1 cellular context compared by ENCODE assay signal in genomic region chr19:34926685-34927375, GRCh38.
A peak's percentile ranks its signal among the peaks of the same experiment; 100 is the strongest.
TF ChIP-seq lines count a peak whose summit lies in the region.

Gene ZNF30, plus strand, starts transcription at chr19:34926903. Its CDS starts 3,045 bp downstream, at chr19:34929948.

TF ChIP-seq in K562, 482 proteins besides CTCF, POLR2A, EP300 and RAD21 (continued from another document and continues in another):
- TF ChIP-seq MBD1 (CRISPR knock-in tag; IDR thresholded peaks at IDR 0.05) = no peak
- peak in 1 of 2 experiments; percentile 91 for TF ChIP-seq AFF1 (IDR thresholded peaks at IDR 0.05; ENCODE audit: low read depth in 1 of 2, partially characterized antibody in 2 of 2)
- no peak for TF ChIP-seq BRCA1 (IDR thresholded peaks at IDR 0.05)
- no peak for TF ChIP-seq BRCA1 (CRISPR knock-in tag; IDR thresholded peaks at IDR 0.05)
- no peak for TF ChIP-seq STAG1 (CRISPR knock-in tag; IDR thresholded peaks at IDR 0.05; ENCODE audit: borderline replicate concordance)
- TF ChIP-seq RB1 (IDR thresholded peaks at IDR 0.05; ENCODE audit: low read depth) = peak; percentile 43; the same call in 1 of the 2 replicates
- peak; percentile 90 for TF ChIP-seq RBBP5 (IDR thresholded peaks at IDR 0.05; ENCODE audit: borderline replicate concordance, insufficient read depth, low read length, poor library complexity, severe bottlenecking)
- TF ChIP-seq EGR1 (conservative IDR thresholded peaks at IDR 0.05) = peak; percentile 58; the same call in 1 of the 2 replicates
- TF ChIP-seq RBM34 (IDR thresholded peaks at IDR 0.05; ENCODE audit: borderline replicate concordance, insufficient read depth, low read length) = no peak
- TF ChIP-seq ZNF121 (CRISPR knock-in tag; conservative IDR thresholded peaks at IDR 0.05) = no peak
- TF ChIP-seq MEF2D (tag; conservative IDR thresholded peaks at IDR 0.05; ENCODE audit: low read depth) = no peak
- TF ChIP-seq MAZ (CRISPR knock-in tag; conservative IDR thresholded peaks at IDR 0.05 in 1 of 2, IDR thresholded peaks at IDR 0.05 in 1 of 2) = peak; percentile 38; a peak in 1 of 4 replicates
- peak; percentile 21; the same call in 1 of the 2 replicates for TF ChIP-seq RUNX1 (IDR thresholded peaks at IDR 0.05; ENCODE audit: low read depth)
- TF ChIP-seq HNRNPLL (IDR thresholded peaks at IDR 0.05; ENCODE audit: low read depth, low read length, poor library complexity, severe bottlenecking) = peak; percentile 30
- no peak for TF ChIP-seq ATF1 (CRISPR knock-in tag; IDR thresholded peaks at IDR 0.05)
- TF ChIP-seq ATF1 (tag; IDR thresholded peaks at IDR 0.05) = peak; percentile 35; the same call in 1 of the 2 replicates
- TF ChIP-seq ZNF280A (IDR thresholded peaks at IDR 0.05; ENCODE audit: low read depth, partially characterized antibody) = no peak
- no peak for TF ChIP-seq ZNF589 (CRISPR knock-in tag; IDR thresholded peaks at IDR 0.05; ENCODE audit: low read depth)
- TF ChIP-seq LARP7 (IDR thresholded peaks at IDR 0.05) = no peak
- TF ChIP-seq PHF20 (IDR thresholded peaks at IDR 0.05; ENCODE audit: partially characterized antibody) = no peak
- peak; percentile 57 for TF ChIP-seq TFAP4 (CRISPR knock-in tag; IDR thresholded peaks at IDR 0.05; ENCODE audit: borderline replicate concordance)
- no peak for TF ChIP-seq THAP7 (CRISPR knock-in tag; IDR thresholded peaks at IDR 0.05)
- TF ChIP-seq ZNF57 (CRISPR knock-in tag; IDR thresholded peaks at IDR 0.05) = no peak
- no peak for TF ChIP-seq PKNOX1 (IDR thresholded peaks at IDR 0.05)
- TF ChIP-seq ARID1B (IDR thresholded peaks at IDR 0.05) = no peak
- no peak for TF ChIP-seq ZSCAN29 (IDR thresholded peaks at IDR 0.05)
- no peak for TF ChIP-seq ZKSCAN8 (CRISPR knock-in tag; IDR thresholded peaks at IDR 0.05)
- peak; percentile 57; the same call in 1 of the 2 replicates for TF ChIP-seq EP400 (IDR thresholded peaks at IDR 0.05)
- no peak for TF ChIP-seq DEAF1 (CRISPR knock-in tag; IDR thresholded peaks at IDR 0.05)
- TF ChIP-seq ZNF592 (IDR thresholded peaks at IDR 0.05) = peak; percentile 64
- TF ChIP-seq ZNF41 (CRISPR knock-in tag; conservative IDR thresholded peaks at IDR 0.05) = no peak
- TF ChIP-seq MED1 (CRISPR knock-in tag; IDR thresholded peaks at IDR 0.05; ENCODE audit: borderline replicate concordance) = no peak
- TF ChIP-seq ZNF444 (CRISPR knock-in tag; IDR thresholded peaks at IDR 0.05) = no peak
- no peak for TF ChIP-seq PTBP1 (IDR thresholded peaks at IDR 0.05; ENCODE audit: low read depth, low read length)
- TF ChIP-seq UBTF (IDR thresholded peaks at IDR 0.05; ENCODE audit: borderline replicate concordance in 1 of 2, low read depth in 2 of 2, low read length in 2 of 2) = peak; percentile 34 to 69; a peak in 2 of 4 replicates
- 0 out of 4 replicates have a peak, but pooled peaks of 1 of the 2 experiments have one; percentile 28 for TF ChIP-seq KDM4B (IDR thresholded peaks at IDR 0.05; ENCODE audit: borderline replicate concordance in 2 of 2, low read depth in 1 of 2)
- 0 out of 2 replicates have a peak, but pooled peaks have one; percentile 44 for TF ChIP-seq HOMEZ (CRISPR knock-in tag; IDR thresholded peaks at IDR 0.05)
- TF ChIP-seq ZNF76 (CRISPR knock-in tag; IDR thresholded peaks at IDR 0.05; ENCODE audit: borderline replicate concordance) = no peak
